Comparison of ENCODE assay signal across 12 cellular contexts in genomic region chr5:143055596-143056330, GRCh38.
DNase-seq lines count a peak whose midpoint lies in the region; ATAC-seq and TF ChIP-seq lines count a peak whose summit lies in the region.
"Had no signal": no experiment of that assay in that cellular context is flagged by ENCODE, and none has a peak within 500 bp of the region (broad histone marks: within the 10 kb centered on the region; RNA-seq: fewer than 3 reads in every experiment).

No MANE protein-coding gene starts in this region.

- TF ChIP-seq CTCF in psoas muscle (IDR thresholded peaks at IDR 0.05), result no peak

- H3K27ac ChIP-seq in psoas muscle, result peak overlapping the region; percentile 94
- H3K27ac ChIP-seq: lower lobe of right lung had no signal

- no peak for DNase-seq in activated CD4-positive, CD25-positive, alpha-beta regulatory T cell (lab: John Stamatoyannopoulos, UW)
- DNase-seq in LHCN-M2 (ENCODE audit: low read depth) (peak; percentile 57), astrocyte of the hippocampus (ENCODE audit: low read depth, low spot score) (peak; percentile 27), psoas muscle (no peak)
- DNase-seq: 8988T, caudate nucleus, lower lobe of right lung, NCI-H1048 had no signal

- 62 to 68% (median 64%) methylated on average over 5 of the region's 5 CpGs for WGBS in psoas muscle, 3 donors

- ATAC-seq in activated CD4-positive, CD25-positive, alpha-beta regulatory T cell treated with anti-CD3 and anti-CD28 coated beads, Interleukin-2, amount 50 U/mL, for 24 hours, result peak; percentile 36 to 46
- ATAC-seq in psoas muscle (no peak), HG03045 (IDR thresholded peaks at IDR 0.05; ENCODE audit: unreplicated experiment) (no peak), GM21423 (IDR thresholded peaks at IDR 0.05; ENCODE audit: unreplicated experiment) (no peak), GM21390 (IDR thresholded peaks at IDR 0.05; ENCODE audit: unreplicated experiment) (no peak)
- ATAC-seq: lower lobe of right lung had no signal

- H3K9me3 ChIP-seq in psoas muscle, result no peaks in the 10 kb centered on the region
- H3K9me3 ChIP-seq: lower lobe of right lung had no signal

- peaks cover 0 to 4% of the 10 kb centered on the region in 2 donors for H3K36me3 ChIP-seq in psoas muscle (ENCODE audit: insufficient read depth in 1 of 2, low read depth in 1 of 2)
- H3K36me3 ChIP-seq: lower lobe of right lung had no signal

- no peaks in the 10 kb centered on the region for H3K27me3 ChIP-seq in psoas muscle (ENCODE audit: insufficient read depth in 3 of 3, low read length in 2 of 3)

- peaks cover 93% of the 10 kb centered on the region for H3K4me1 ChIP-seq in psoas muscle

- intact Hi-C loops in psoas muscle (cut with DNase I), result no loop called here

- H3K4me3 ChIP-seq in psoas muscle, result no peak overlapping the region
- H3K4me3 ChIP-seq: lower lobe of right lung had no signal

Comparison
In these comparisons a context has a peak if more than half of its experiments do, and no peak if none do; other contexts are left out.
1. ATAC-seq: peak in activated CD4-positive, CD25-positive, alpha-beta regulatory T cell treated with anti-CD3 and anti-CD28 coated beads, Interleukin-2, amount 50 U/mL, for 24 hours (2 of 2); none in psoas muscle (0 of 4), HG03045 (single experiment), GM21423 (single experiment) and GM21390 (single experiment).
2. DNase-seq: peak in LHCN-M2 (single experiment) and astrocyte of the hippocampus (single experiment); none in activated CD4-positive, CD25-positive, alpha-beta regulatory T cell (0 of 4) and psoas muscle (0 of 2).